ENCODE assay signal across 1 cellular context in the genomic region with DNA sequence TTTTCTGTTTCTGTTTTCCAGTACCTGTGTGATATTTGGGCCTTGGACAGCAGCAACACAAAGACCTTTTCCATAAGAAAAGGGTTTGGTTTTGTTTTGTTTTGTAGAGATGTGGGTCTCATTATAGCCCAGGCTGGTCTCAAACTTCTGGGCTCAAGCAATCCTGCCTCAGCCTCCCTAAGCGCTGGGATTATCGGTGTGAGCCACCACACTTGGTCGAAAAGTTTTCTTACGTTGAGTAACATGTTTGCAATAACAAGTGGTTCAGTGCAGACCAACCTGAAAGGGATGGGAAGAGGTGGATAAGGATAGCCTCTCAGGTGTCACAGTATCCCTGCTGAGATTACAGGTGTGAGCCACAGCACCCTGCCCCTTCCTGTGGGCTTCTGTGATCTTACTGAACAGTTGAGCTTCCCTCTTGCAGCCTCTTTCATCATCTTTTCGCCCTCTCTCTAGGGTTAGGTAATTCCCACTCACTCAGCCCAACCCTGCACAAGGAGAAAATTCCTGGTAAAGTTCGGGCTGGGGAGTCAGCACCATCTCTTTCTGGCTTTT.
TF ChIP-seq lines count a peak whose summit lies in the region.

No MANE protein-coding gene starts in this region.

TF ChIP-seq in K562, 482 proteins besides CTCF, POLR2A, EP300 and RAD21 (continued from another document and continues in another):
- TF ChIP-seq, protein P1, sequence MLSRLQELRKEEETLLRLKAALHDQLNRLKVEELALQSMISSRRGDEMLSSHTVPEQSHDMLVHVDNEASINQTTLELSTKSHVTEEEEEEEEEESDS (CRISPR knock-in tag; IDR thresholded peaks at IDR 0.05): no peak
- TF ChIP-seq, protein P2, sequence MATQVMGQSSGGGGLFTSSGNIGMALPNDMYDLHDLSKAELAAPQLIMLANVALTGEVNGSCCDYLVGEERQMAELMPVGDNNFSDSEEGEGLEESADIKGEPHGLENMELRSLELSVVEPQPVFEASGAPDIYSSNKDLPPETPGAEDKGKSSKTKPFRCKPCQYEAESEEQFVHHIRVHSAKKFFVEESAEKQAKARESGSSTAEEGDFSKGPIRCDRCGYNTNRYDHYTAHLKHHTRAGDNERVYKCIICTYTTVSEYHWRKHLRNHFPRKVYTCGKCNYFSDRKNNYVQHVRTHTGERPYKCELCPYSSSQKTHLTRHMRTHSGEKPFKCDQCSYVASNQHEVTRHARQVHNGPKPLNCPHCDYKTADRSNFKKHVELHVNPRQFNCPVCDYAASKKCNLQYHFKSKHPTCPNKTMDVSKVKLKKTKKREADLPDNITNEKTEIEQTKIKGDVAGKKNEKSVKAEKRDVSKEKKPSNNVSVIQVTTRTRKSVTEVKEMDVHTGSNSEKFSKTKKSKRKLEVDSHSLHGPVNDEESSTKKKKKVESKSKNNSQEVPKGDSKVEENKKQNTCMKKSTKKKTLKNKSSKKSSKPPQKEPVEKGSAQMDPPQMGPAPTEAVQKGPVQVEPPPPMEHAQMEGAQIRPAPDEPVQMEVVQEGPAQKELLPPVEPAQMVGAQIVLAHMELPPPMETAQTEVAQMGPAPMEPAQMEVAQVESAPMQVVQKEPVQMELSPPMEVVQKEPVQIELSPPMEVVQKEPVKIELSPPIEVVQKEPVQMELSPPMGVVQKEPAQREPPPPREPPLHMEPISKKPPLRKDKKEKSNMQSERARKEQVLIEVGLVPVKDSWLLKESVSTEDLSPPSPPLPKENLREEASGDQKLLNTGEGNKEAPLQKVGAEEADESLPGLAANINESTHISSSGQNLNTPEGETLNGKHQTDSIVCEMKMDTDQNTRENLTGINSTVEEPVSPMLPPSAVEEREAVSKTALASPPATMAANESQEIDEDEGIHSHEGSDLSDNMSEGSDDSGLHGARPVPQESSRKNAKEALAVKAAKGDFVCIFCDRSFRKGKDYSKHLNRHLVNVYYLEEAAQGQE (CRISPR knock-in tag; IDR thresholded peaks at IDR 0.05; ENCODE audit: low read depth): 0 out of 2 replicates have a peak, but pooled peaks have one; percentile 43
- TF ChIP-seq RBM17 (IDR thresholded peaks at IDR 0.05; ENCODE audit: borderline replicate concordance, low read depth, low read length) (no peak), TEAD1 (CRISPR knock-in tag; IDR thresholded peaks at IDR 0.05) (peak in 1 of 2 experiments; percentile 54; a peak in 1 of 4 replicates), PHF20 (IDR thresholded peaks at IDR 0.05; ENCODE audit: partially characterized antibody) (no peak), MAFG (tag; conservative IDR thresholded peaks at IDR 0.05) (no peak), ZNF134 (CRISPR knock-in tag; conservative IDR thresholded peaks at IDR 0.05) (no peak), RHOXF2B (CRISPR knock-in tag; conservative IDR thresholded peaks at IDR 0.05) (0 out of 2 replicates have a peak, but pooled peaks have one; percentile 28), ZNF584 (CRISPR knock-in tag; IDR thresholded peaks at IDR 0.05; ENCODE audit: low read depth) (peak; percentile 96), SP2 (IDR thresholded peaks at IDR 0.05; ENCODE audit: extremely low read depth, low read depth, low read length, poor library complexity, severe bottlenecking) (no peak), BRF1 (IDR thresholded peaks at IDR 0.05; ENCODE audit: borderline replicate concordance, extremely low read depth, insufficient read length) (no peak), DNMT1 (IDR thresholded peaks at IDR 0.05) (no peak), CREM (IDR thresholded peaks at IDR 0.05; ENCODE audit: low read depth) (no peak), MTA3 (IDR thresholded peaks at IDR 0.05; ENCODE audit: borderline replicate concordance) (peak; percentile 91; the same call in 1 of the 2 replicates), CC2D1A (IDR thresholded peaks at IDR 0.05) (no peak), POU5F1 (IDR thresholded peaks at IDR 0.05; ENCODE audit: borderline replicate concordance, low read depth, low read length, partially characterized antibody) (no peak), RBM14 (IDR thresholded peaks at IDR 0.05; ENCODE audit: borderline replicate concordance, insufficient read depth, low read depth, low read length) (no peak), EZH2 (IDR thresholded peaks at IDR 0.05; ENCODE audit: borderline replicate concordance, low read depth, low read length) (no peak), CBX2 (IDR thresholded peaks at IDR 0.05; ENCODE audit: insufficient read depth, low read length, poor library complexity, severe bottlenecking) (no peak), SMARCA5 (IDR thresholded peaks at IDR 0.05) (no peak), MCM7 (IDR thresholded peaks at IDR 0.05) (no peak), NCOA4 (IDR thresholded peaks at IDR 0.05; ENCODE audit: partially characterized antibody) (no peak), HMG20B (CRISPR knock-in tag; IDR thresholded peaks at IDR 0.05) (no peak), TBP (optimal IDR thresholded peaks at IDR 0.05; ENCODE audit: low read depth, low read length) (no peak), SMARCB1 (IDR thresholded peaks at IDR 0.05; ENCODE audit: insufficient read length, low read depth) (no peak), NUFIP1 (IDR thresholded peaks at IDR 0.05; ENCODE audit: partially characterized antibody) (no peak), ZBTB8A (IDR thresholded peaks at IDR 0.05; ENCODE audit: partially characterized antibody) (no peak), NR2F6 (CRISPR knock-in tag; IDR thresholded peaks at IDR 0.05) (no peak), ARHGAP35 (IDR thresholded peaks at IDR 0.05; ENCODE audit: partially characterized antibody) (no peak), ELF2 (CRISPR knock-in tag; IDR thresholded peaks at IDR 0.05) (no peak), STAG1 (CRISPR knock-in tag; IDR thresholded peaks at IDR 0.05; ENCODE audit: borderline replicate concordance) (no peak), ATF1 (CRISPR knock-in tag; IDR thresholded peaks at IDR 0.05) (no peak), ATF1 (tag; IDR thresholded peaks at IDR 0.05) (peak; percentile 41), ILK (tag; IDR thresholded peaks at IDR 0.05; ENCODE audit: borderline replicate concordance, low read depth) (0 out of 2 replicates have a peak, but pooled peaks have one; percentile 34), NR2C2 (CRISPR knock-in tag; IDR thresholded peaks at IDR 0.05) (no peak), NR2C2 (tag; IDR thresholded peaks at IDR 0.05) (peak; percentile 70), STAT5B (CRISPR knock-in tag; IDR thresholded peaks at IDR 0.05) (no peak), MTA2 (IDR thresholded peaks at IDR 0.05; ENCODE audit: low read depth) (peak; percentile 48; the same call in 1 of the 2 replicates), ZKSCAN3 (CRISPR knock-in tag; IDR thresholded peaks at IDR 0.05) (no peak), U2AF1 (optimal IDR thresholded peaks at IDR 0.05; ENCODE audit: low read depth, low read length) (no peak), KDM2B (CRISPR knock-in tag; IDR thresholded peaks at IDR 0.05) (no peak), ETS2 (tag; IDR thresholded peaks at IDR 0.05; ENCODE audit: borderline replicate concordance, poor library complexity, severe bottlenecking) (no peak), FOXK1 (CRISPR knock-in tag; IDR thresholded peaks at IDR 0.05; ENCODE audit: borderline replicate concordance) (no peak), PHB2 (IDR thresholded peaks at IDR 0.05; ENCODE audit: low read depth) (no peak), CEBPG (CRISPR knock-in tag; IDR thresholded peaks at IDR 0.05) (peak; percentile 99), CEBPG (tag; conservative IDR thresholded peaks at IDR 0.05 in 1 of 2, IDR thresholded peaks at IDR 0.05 in 1 of 2) (peak; percentile 97 to 99), HDAC3 (IDR thresholded peaks at IDR 0.05; ENCODE audit: borderline replicate concordance, partially characterized antibody) (peak; percentile 24), ZNF184 (CRISPR knock-in tag; IDR thresholded peaks at IDR 0.05) (no peak), SMAD3 (CRISPR knock-in tag; conservative IDR thresholded peaks at IDR 0.05) (peak; percentile 91), RBM22 (IDR thresholded peaks at IDR 0.05; ENCODE audit: low read depth, low read length, poor library complexity, severe bottlenecking) (no peak)
- TF ChIP-seq, protein P3, sequence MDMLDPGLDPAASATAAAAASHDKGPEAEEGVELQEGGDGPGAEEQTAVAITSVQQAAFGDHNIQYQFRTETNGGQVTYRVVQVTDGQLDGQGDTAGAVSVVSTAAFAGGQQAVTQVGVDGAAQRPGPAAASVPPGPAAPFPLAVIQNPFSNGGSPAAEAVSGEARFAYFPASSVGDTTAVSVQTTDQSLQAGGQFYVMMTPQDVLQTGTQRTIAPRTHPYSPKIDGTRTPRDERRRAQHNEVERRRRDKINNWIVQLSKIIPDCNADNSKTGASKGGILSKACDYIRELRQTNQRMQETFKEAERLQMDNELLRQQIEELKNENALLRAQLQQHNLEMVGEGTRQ (CRISPR knock-in tag; IDR thresholded peaks at IDR 0.05): no peak
- TF ChIP-seq, protein P4, sequence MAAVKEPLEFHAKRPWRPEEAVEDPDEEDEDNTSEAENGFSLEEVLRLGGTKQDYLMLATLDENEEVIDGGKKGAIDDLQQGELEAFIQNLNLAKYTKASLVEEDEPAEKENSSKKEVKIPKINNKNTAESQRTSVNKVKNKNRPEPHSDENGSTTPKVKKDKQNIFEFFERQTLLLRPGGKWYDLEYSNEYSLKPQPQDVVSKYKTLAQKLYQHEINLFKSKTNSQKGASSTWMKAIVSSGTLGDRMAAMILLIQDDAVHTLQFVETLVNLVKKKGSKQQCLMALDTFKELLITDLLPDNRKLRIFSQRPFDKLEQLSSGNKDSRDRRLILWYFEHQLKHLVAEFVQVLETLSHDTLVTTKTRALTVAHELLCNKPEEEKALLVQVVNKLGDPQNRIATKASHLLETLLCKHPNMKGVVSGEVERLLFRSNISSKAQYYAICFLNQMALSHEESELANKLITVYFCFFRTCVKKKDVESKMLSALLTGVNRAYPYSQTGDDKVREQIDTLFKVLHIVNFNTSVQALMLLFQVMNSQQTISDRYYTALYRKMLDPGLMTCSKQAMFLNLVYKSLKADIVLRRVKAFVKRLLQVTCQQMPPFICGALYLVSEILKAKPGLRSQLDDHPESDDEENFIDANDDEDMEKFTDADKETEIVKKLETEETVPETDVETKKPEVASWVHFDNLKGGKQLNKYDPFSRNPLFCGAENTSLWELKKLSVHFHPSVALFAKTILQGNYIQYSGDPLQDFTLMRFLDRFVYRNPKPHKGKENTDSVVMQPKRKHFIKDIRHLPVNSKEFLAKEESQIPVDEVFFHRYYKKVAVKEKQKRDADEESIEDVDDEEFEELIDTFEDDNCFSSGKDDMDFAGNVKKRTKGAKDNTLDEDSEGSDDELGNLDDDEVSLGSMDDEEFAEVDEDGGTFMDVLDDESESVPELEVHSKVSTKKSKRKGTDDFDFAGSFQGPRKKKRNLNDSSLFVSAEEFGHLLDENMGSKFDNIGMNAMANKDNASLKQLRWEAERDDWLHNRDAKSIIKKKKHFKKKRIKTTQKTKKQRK (IDR thresholded peaks at IDR 0.05; ENCODE audit: borderline replicate concordance, low read depth, low read length): no peak
- TF ChIP-seq, protein P5, sequence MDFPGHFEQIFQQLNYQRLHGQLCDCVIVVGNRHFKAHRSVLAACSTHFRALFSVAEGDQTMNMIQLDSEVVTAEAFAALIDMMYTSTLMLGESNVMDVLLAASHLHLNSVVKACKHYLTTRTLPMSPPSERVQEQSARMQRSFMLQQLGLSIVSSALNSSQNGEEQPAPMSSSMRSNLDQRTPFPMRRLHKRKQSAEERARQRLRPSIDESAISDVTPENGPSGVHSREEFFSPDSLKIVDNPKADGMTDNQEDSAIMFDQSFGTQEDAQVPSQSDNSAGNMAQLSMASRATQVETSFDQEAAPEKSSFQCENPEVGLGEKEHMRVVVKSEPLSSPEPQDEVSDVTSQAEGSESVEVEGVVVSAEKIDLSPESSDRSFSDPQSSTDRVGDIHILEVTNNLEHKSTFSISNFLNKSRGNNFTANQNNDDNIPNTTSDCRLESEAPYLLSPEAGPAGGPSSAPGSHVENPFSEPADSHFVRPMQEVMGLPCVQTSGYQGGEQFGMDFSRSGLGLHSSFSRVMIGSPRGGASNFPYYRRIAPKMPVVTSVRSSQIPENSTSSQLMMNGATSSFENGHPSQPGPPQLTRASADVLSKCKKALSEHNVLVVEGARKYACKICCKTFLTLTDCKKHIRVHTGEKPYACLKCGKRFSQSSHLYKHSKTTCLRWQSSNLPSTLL (IDR thresholded peaks at IDR 0.05): no peak
- TF ChIP-seq, protein P6, sequence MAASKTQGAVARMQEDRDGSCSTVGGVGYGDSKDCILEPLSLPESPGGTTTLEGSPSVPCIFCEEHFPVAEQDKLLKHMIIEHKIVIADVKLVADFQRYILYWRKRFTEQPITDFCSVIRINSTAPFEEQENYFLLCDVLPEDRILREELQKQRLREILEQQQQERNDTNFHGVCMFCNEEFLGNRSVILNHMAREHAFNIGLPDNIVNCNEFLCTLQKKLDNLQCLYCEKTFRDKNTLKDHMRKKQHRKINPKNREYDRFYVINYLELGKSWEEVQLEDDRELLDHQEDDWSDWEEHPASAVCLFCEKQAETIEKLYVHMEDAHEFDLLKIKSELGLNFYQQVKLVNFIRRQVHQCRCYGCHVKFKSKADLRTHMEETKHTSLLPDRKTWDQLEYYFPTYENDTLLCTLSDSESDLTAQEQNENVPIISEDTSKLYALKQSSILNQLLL (CRISPR knock-in tag; IDR thresholded peaks at IDR 0.05; ENCODE audit: borderline replicate concordance): no peak
- TF ChIP-seq, protein P7, sequence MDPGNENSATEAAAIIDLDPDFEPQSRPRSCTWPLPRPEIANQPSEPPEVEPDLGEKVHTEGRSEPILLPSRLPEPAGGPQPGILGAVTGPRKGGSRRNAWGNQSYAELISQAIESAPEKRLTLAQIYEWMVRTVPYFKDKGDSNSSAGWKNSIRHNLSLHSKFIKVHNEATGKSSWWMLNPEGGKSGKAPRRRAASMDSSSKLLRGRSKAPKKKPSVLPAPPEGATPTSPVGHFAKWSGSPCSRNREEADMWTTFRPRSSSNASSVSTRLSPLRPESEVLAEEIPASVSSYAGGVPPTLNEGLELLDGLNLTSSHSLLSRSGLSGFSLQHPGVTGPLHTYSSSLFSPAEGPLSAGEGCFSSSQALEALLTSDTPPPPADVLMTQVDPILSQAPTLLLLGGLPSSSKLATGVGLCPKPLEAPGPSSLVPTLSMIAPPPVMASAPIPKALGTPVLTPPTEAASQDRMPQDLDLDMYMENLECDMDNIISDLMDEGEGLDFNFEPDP (CRISPR knock-in tag; IDR thresholded peaks at IDR 0.05): no peak
- TF ChIP-seq, protein P8, sequence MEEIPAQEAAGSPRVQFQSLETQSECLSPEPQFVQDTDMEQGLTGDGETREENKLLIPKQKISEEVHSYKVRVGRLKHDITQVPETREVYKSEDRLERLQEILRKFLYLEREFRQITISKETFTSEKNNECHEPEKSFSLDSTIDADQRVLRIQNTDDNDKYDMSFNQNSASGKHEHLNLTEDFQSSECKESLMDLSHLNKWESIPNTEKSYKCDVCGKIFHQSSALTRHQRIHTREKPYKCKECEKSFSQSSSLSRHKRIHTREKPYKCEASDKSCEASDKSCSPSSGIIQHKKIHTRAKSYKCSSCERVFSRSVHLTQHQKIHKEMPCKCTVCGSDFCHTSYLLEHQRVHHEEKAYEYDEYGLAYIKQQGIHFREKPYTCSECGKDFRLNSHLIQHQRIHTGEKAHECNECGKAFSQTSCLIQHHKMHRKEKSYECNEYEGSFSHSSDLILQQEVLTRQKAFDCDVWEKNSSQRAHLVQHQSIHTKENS (CRISPR knock-in tag; IDR thresholded peaks at IDR 0.05): no peak
- TF ChIP-seq, protein P9, sequence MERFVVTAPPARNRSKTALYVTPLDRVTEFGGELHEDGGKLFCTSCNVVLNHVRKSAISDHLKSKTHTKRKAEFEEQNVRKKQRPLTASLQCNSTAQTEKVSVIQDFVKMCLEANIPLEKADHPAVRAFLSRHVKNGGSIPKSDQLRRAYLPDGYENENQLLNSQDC (CRISPR knock-in tag; IDR thresholded peaks at IDR 0.05): no peak
